Comparison of ENCODE assay signal across 16 cellular contexts in genomic region chr17:5184284-5184683, GRCh38. TPM values are rescaled to one million over a fixed set of nuclear protein-coding genes. Genes with fewer than 3 reads are reported as not detected.
"Had no signal": no experiment of that assay in that cellular context is flagged by ENCODE, and none has a peak within 500 bp of the region (broad histone marks: within the 10 kb centered on the region; RNA-seq: fewer than 3 reads in every experiment).

No MANE protein-coding gene starts in this region.

- DNase-seq: activated CD4-positive, alpha-beta T cell treated with anti-CD3 and anti-CD28 coated beads, Interleukin-2, amount 10 ng/mL, durations not matched to agents 7 days and 5 days; activated CD4-positive, CD25-positive, alpha-beta regulatory T cell; activated CD8-positive, alpha-beta memory T cell treated with anti-CD3 and anti-CD28 coated beads, Interleukin-2, amount 50 U/mL, for 48 hours; activated naive CD4-positive, alpha-beta T cell treated with Interleukin-2 at 50 U/mL for 16 hours; cortex of kidney; erythroblast; left cardiac atrium; nucleus accumbens; right cardiac atrium; thyroid gland had no signal

- H3K4me1 ChIP-seq: thyroid gland, vagina had no signal

- H3K4me1 Mint-ChIP-seq: activated CD4-positive, alpha-beta T cell treated with anti-CD3 and anti-CD28 coated beads, Interleukin-2, amount 10 ng/mL, durations not matched to agents 7 days and 5 days had no signal

- ATAC-seq: naive thymus-derived CD8-positive, alpha-beta T cell; right cardiac atrium had no signal

- H3K27ac Mint-ChIP-seq: activated CD4-positive, alpha-beta T cell treated with anti-CD3 and anti-CD28 coated beads, Interleukin-2, amount 10 ng/mL, durations not matched to agents 7 days and 5 days had no signal

- H3K4me3 ChIP-seq: cardiac muscle cell, lung, thyroid gland, vagina had no signal

- FAIRE-seq: TTC549 had no signal

- H3K4me3 Mint-ChIP-seq: activated CD4-positive, alpha-beta T cell treated with anti-CD3 and anti-CD28 coated beads, Interleukin-2, amount 10 ng/mL, durations not matched to agents 7 days and 5 days had no signal

- H3K27me3 Mint-ChIP-seq: activated CD4-positive, alpha-beta T cell treated with anti-CD3 and anti-CD28 coated beads, Interleukin-2, amount 10 ng/mL, durations not matched to agents 7 days and 5 days; naive thymus-derived CD8-positive, alpha-beta T cell; progenitor cell of endocrine pancreas had no signal

- H3K27me3 ChIP-seq: cardiac muscle cell, thyroid gland, vagina had no signal

- H3K27ac ChIP-seq: cardiac muscle cell, thyroid gland, vagina had no signal

RNA-seq across cellular contexts. Expression of gene SCIMP, which starts 50.4 kb away (rescaled TPM):
- total RNA-seq: activated CD4-positive, alpha-beta T cell treated with anti-CD3 and anti-CD28 coated beads, Interleukin-2, amount 10 ng/mL, durations not matched to agents 7 days and 5 days; cardiac muscle cell; progenitor cell of endocrine pancreas had no signal
